1 cellular context compared by ENCODE assay signal in genomic region chr2:30653847-30654246, GRCh38.
TF ChIP-seq lines count a peak whose summit lies in the region.

No MANE protein-coding gene starts in this region.

TF ChIP-seq in IMR-90, 13 proteins besides CTCF, POLR2A, EP300 and RAD21:
- TF ChIP-seq RFX5 (IDR thresholded peaks at IDR 0.05; ENCODE audit: low read depth, low read length) (no peak), USF2 (IDR thresholded peaks at IDR 0.05; ENCODE audit: low read depth, low read length) (no peak; the same call in 1 of the 2 replicates), SMC3 (IDR thresholded peaks at IDR 0.05; ENCODE audit: low read depth, low read length) (no peak), MAFK (IDR thresholded peaks at IDR 0.05; ENCODE audit: low read depth, low read length) (no peak), FOS (IDR thresholded peaks at IDR 0.05; ENCODE audit: low read depth, low read length) (no peak), MXI1 (IDR thresholded peaks at IDR 0.05; ENCODE audit: borderline replicate concordance, low read depth, low read length) (no peak), CHD1 (IDR thresholded peaks at IDR 0.05; ENCODE audit: low read depth, low read length) (no peak), CEBPB (IDR thresholded peaks at IDR 0.05; ENCODE audit: low read depth, low read length) (no peak), ELK1 (IDR thresholded peaks at IDR 0.05; ENCODE audit: borderline replicate concordance, low read depth, low read length) (no peak), NFE2L2 (IDR thresholded peaks at IDR 0.05; ENCODE audit: low read depth, low read length) (no peak), BHLHE40 (IDR thresholded peaks at IDR 0.05; ENCODE audit: low read depth, low read length) (no peak), RCOR1 (IDR thresholded peaks at IDR 0.05; ENCODE audit: insufficient replicate concordance, low read length) (no peak), MAZ (IDR thresholded peaks at IDR 0.05; ENCODE audit: borderline replicate concordance, low read depth, low read length) (no peak)
